8 cellular contexts compared by ENCODE assay signal in the genomic region with DNA sequence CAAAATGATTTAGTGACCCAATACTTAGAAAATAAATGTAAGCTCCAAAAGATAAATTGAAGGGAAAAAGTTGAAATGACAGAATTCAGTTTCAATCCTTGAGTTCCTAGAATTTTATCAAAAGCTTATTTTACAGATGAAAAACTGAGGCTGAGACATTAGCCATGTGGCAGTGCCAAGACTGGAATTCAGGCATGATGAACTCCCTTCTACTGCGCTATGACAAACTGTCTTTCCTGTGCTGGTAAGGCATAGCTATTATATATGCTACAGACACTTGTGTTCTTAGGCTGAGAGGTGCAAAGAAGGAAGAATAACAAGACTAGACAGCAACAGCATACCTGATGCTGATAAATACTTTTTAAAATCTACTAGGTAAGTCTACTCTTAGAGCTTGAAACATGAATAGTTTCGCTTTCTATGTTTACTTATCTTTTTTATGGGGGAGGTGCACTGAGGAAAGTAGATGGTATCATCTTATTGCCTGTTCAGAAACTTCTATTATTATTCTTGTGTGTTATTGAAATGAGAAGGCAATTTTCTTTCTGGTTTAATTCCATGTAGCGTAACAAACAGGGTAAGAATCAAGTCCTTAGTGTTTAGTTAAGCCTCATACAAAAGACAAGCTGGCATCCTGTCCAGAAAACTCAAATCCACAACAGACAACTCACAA. TPM values are rescaled to one million over a fixed set of nuclear protein-coding genes. Genes with fewer than 3 reads are reported as not detected.
DNase-seq lines count a peak whose midpoint lies in the region; ATAC-seq and TF ChIP-seq lines count a peak whose summit lies in the region.

No MANE protein-coding gene starts in this region.

- peak; percentile 6 for DNase-seq in AG20443 (ENCODE audit: low spot score)
- peak; percentile 8 for DNase-seq in LoVo (ENCODE audit: low spot score)
- peak; percentile 30 for DNase-seq in dermis blood vessel endothelial cell
- no peak for DNase-seq in NCI-H2107 treated with DMSO at 0.1 percent for 48 hours (lab: John Stamatoyannopoulos, UW; ENCODE audit: unreplicated experiment)
- DNase-seq in DMS153 (lab: John Stamatoyannopoulos, UW), result no peak
- no peak for DNase-seq in amygdala (lab: John Stamatoyannopoulos, UW)

- H3K4me3 ChIP-seq in neutrophil (ENCODE audit: low read depth in 1 of 2, low read length in 1 of 2), result peak overlapping the region; percentile 72 to 84

- H3K9me3 ChIP-seq in neutrophil, result no peaks in the 10 kb centered on the region

- TF ChIP-seq CTCF in neutrophil (IDR thresholded peaks at IDR 0.05), result no peak

- H3K27me3 ChIP-seq in neutrophil, result peaks cover 9% of the 10 kb centered on the region

- ATAC-seq in GM18907 (IDR thresholded peaks at IDR 0.05; ENCODE audit: unreplicated experiment), result peak; percentile 27

- H3K4me1 ChIP-seq in neutrophil (ENCODE audit: control insufficient read depth in 1 of 2, insufficient read depth in 1 of 2, low read depth in 1 of 2, low read length in 1 of 2), result peaks cover 43 to 45% of the 10 kb centered on the region in 2 experiments

- no peaks in the 10 kb centered on the region for H3K36me3 ChIP-seq in neutrophil

- peak overlapping the region; percentile 94 for H3K27ac ChIP-seq in neutrophil

RNA-seq across cellular contexts. Expression of a gene that starts 1.8 kb away (rescaled TPM):
- 8.1 and 9.4 TPM in 2 replicates for total RNA-seq in dermis blood vessel endothelial cell

Comparison
In these comparisons a context has a peak if more than half of its experiments do, and no peak if none do; other contexts are left out.
1. DNase-seq: peak in AG20443 (single experiment), LoVo (single experiment) and dermis blood vessel endothelial cell (single experiment); none in NCI-H2107 treated with DMSO at 0.1 percent for 48 hours (single experiment), DMS153 (single experiment) and amygdala (0 of 56).